ENCODE assay signal across 8 cellular contexts in the genomic region with DNA sequence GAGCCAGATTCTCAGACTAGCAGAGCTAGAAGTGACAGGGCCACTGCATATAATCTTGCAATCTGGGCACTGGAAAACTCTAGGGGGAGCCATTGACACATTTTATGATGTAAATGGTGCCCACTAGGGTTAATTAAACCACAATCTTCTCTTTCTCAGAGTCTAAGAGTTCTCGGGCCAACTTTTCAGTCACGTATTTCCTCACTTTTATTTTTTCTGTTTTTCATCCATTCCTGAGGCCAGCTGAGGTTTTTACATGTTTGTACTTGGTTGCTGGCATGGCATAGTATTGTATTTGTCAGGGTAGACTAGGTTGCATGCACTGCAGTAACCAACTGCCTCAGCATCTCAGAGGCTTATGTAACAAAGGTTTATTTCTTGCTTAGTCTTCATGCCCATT.
DNase-seq lines count a peak whose midpoint lies in the region; ATAC-seq, FAIRE-seq and TF ChIP-seq lines count a peak whose summit lies in the region.

No MANE protein-coding gene starts in this region.

- intact Hi-C loops in heart left ventricle (cut with DNase I) (loop anchor here in 3 of 10 donors (10.0 kb wide), 2 partner anchors 442 to 452 kb away; no protein-coding TSS in a partner anchor), cardiac septum (cut with DNase I) (no loop called here), HepG2 (cut with micrococcal nuclease; ENCODE audit: unreplicated experiment) (no loop called here)

- H3K9ac ChIP-seq in HepG2 (ENCODE audit: insufficient read depth, low read depth, low read length), result no peak overlapping the region

- H3K27ac ChIP-seq in heart left ventricle (no peak overlapping the region), HepG2 (ENCODE audit: extremely low read length, insufficient read depth, low read length) (no peak overlapping the region)

- H3K4me3 ChIP-seq in heart left ventricle (no peak overlapping the region), WI38 (ENCODE audit: low read depth, low read length) (no peak overlapping the region), HepG2 (replicated peaks in 1 of 3; ENCODE audit: insufficient read depth in 1 of 3, low read depth in 2 of 3, low read length in 3 of 3) (no peak overlapping the region)

- ATAC-seq in heart left ventricle (no peak), HepG2 (peak; percentile 74), GM18858 (IDR thresholded peaks at IDR 0.05; ENCODE audit: unreplicated experiment) (no peak), HG02763 (IDR thresholded peaks at IDR 0.05; ENCODE audit: unreplicated experiment) (no peak)

- POLR2A ChIA-PET in HepG2 (lab: Yijun Ruan, JAX), result no interaction called here

- DNase-seq in heart left ventricle (no peak), cardiac septum (ENCODE audit: low spot score) (no peak), NCI-H1930 (lab: John Stamatoyannopoulos, UW) (peak; percentile 23 to 39), HepG2 (ENCODE audit: low spot score) (peak; percentile 12)
- DNase-seq in activated CD4-positive, alpha-beta T cell treated with anti-CD3 and anti-CD28 coated beads for 1 hour, result no peak

- H3K9me3 ChIP-seq in heart left ventricle, result peaks cover 0 to 9% (median 0%) of the 10 kb centered on the region in 12 donors
- 0 out of 2 replicates have a peak, but pooled peaks cover 5% of the 10 kb centered on the region for H3K9me3 ChIP-seq in HepG2 (ENCODE audit: low read length)

- H2AFZ ChIP-seq in HepG2 (ENCODE audit: low read length), result no peak overlapping the region

- CTCF ChIA-PET in HepG2 (lab: Yijun Ruan, JAX; ENCODE audit: low intra/inter-chr PET ratio, low total read pairs), result interaction anchor here (1.1 kb wide), 1 partner anchor 1032 kb away, joined by 3 read pairs; no protein-coding TSS in a partner anchor

- H3K27me3 ChIP-seq in heart left ventricle, result peaks cover 0 to 11% (median 0%) of the 10 kb centered on the region in 9 donors
- no peaks in the 10 kb centered on the region for H3K27me3 ChIP-seq in HepG2 (ENCODE audit: control insufficient read depth in 1 of 2, insufficient read depth in 2 of 2, low read length in 2 of 2)

- H3K4me2 ChIP-seq in HepG2 (ENCODE audit: low read depth, low read length), result no peak overlapping the region

- TF ChIP-seq EP300 in HepG2 (IDR thresholded peaks at IDR 0.05; ENCODE audit: low read depth in 2 of 2, low read length in 2 of 2), result no peak
- no peak for TF ChIP-seq EP300 in HepG2 (CRISPR knock-in tag; IDR thresholded peaks at IDR 0.05; ENCODE audit: borderline replicate concordance)

- WGBS in heart left ventricle, 4 donors, result 2 to 13% (median 7%) methylated on average over 2 of the region's 2 CpGs
- 4% methylated on average over 2 of the region's 2 CpGs for WGBS in HepG2 (ENCODE audit: low lambda C conversion rate)

- H3K4me1 ChIP-seq in heart left ventricle (peaks cover 0 to 5% (median 0%) of the 10 kb centered on the region in 12 donors), HepG2 (ENCODE audit: insufficient read depth, low read length) (no peaks in the 10 kb centered on the region)

- peak; percentile 8 to 58 (median 40) for TF ChIP-seq CTCF in heart left ventricle (IDR thresholded peaks at IDR 0.05)
- peak; percentile 17; the same call in 1 of the 2 replicates for TF ChIP-seq CTCF in WI38 (IDR thresholded peaks at IDR 0.05; ENCODE audit: low read depth, low read length)
- TF ChIP-seq CTCF in HepG2 (CRISPR knock-in tag; IDR thresholded peaks at IDR 0.05), result peak; percentile 44

- H4K20me1 ChIP-seq in HepG2 (ENCODE audit: insufficient read depth, low read length), result no peaks in the 10 kb centered on the region

- TF ChIP-seq POLR2A in heart left ventricle (IDR thresholded peaks at IDR 0.05), result no peak
- no peak for TF ChIP-seq POLR2A in HepG2 (IDR thresholded peaks at IDR 0.05; ENCODE audit: insufficient read depth in 1 of 2, low read depth in 2 of 2, low read length in 2 of 2)

- in situ Hi-C loops in HepG2 (cut with HindIII; ENCODE audit: extremely low pct_ligation_motif_present, low pct_unique_long_range_greater_than_20kb), result no loop called here

- H3K36me3 ChIP-seq in heart left ventricle (no peaks in the 10 kb centered on the region), HepG2 (replicated peaks in 1 of 2; ENCODE audit: control insufficient read depth in 1 of 2, insufficient read depth in 2 of 2, low read length in 2 of 2) (no peaks in the 10 kb centered on the region)

- no TSS peak for BruUV-seq in HepG2 (replicated peaks; lab: Mats Ljungman, UMichigan)

- TF ChIP-seq RAD21 in HepG2 (CRISPR knock-in tag; IDR thresholded peaks at IDR 0.05), result no peak

- no peak for FAIRE-seq in HepG2 (lab: Jason Lieb, UNC)

- no peaks in the 10 kb centered on the region for H3K79me2 ChIP-seq in HepG2 (ENCODE audit: insufficient read depth, low read length)

TF ChIP-seq in HepG2, 621 proteins besides CTCF, POLR2A, EP300 and RAD21:
- TF ChIP-seq ZNF772 (CRISPR knock-in tag; IDR thresholded peaks at IDR 0.05) (no peak), KMT2A (CRISPR knock-in tag; IDR thresholded peaks at IDR 0.05) (no peak), SMAD1 (CRISPR knock-in tag; IDR thresholded peaks at IDR 0.05; ENCODE audit: borderline replicate concordance, low read depth) (no peak), MTA1 (CRISPR knock-in tag; IDR thresholded peaks at IDR 0.05; ENCODE audit: borderline replicate concordance) (no peak), TBL1XR1 (IDR thresholded peaks at IDR 0.05; ENCODE audit: borderline replicate concordance, low read length, partially characterized antibody) (no peak), ZNF652 (CRISPR knock-in tag; IDR thresholded peaks at IDR 0.05; ENCODE audit: borderline replicate concordance, low read depth) (peak; percentile 37; the same call in 1 of the 2 replicates), SMC3 (IDR thresholded peaks at IDR 0.05; ENCODE audit: low read length) (peak; percentile 20; the same call in 1 of the 2 replicates), STAG1 (CRISPR knock-in tag; IDR thresholded peaks at IDR 0.05) (peak; percentile 52), CENPX (CRISPR knock-in tag; IDR thresholded peaks at IDR 0.05) (no peak), ZNF7 (CRISPR knock-in tag; IDR thresholded peaks at IDR 0.05) (no peak)
- TF ChIP-seq, protein P1, sequence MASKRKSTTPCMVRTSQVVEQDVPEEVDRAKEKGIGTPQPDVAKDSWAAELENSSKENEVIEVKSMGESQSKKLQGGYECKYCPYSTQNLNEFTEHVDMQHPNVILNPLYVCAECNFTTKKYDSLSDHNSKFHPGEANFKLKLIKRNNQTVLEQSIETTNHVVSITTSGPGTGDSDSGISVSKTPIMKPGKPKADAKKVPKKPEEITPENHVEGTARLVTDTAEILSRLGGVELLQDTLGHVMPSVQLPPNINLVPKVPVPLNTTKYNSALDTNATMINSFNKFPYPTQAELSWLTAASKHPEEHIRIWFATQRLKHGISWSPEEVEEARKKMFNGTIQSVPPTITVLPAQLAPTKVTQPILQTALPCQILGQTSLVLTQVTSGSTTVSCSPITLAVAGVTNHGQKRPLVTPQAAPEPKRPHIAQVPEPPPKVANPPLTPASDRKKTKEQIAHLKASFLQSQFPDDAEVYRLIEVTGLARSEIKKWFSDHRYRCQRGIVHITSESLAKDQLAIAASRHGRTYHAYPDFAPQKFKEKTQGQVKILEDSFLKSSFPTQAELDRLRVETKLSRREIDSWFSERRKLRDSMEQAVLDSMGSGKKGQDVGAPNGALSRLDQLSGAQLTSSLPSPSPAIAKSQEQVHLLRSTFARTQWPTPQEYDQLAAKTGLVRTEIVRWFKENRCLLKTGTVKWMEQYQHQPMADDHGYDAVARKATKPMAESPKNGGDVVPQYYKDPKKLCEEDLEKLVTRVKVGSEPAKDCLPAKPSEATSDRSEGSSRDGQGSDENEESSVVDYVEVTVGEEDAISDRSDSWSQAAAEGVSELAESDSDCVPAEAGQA (IDR thresholded peaks at IDR 0.05; ENCODE audit: low read depth), result no peak
- TF ChIP-seq, protein P1 (CRISPR knock-in tag; IDR thresholded peaks at IDR 0.05; ENCODE audit: borderline replicate concordance), result no peak
- TF ChIP-seq, protein P2, sequence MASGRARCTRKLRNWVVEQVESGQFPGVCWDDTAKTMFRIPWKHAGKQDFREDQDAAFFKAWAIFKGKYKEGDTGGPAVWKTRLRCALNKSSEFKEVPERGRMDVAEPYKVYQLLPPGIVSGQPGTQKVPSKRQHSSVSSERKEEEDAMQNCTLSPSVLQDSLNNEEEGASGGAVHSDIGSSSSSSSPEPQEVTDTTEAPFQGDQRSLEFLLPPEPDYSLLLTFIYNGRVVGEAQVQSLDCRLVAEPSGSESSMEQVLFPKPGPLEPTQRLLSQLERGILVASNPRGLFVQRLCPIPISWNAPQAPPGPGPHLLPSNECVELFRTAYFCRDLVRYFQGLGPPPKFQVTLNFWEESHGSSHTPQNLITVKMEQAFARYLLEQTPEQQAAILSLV (CRISPR knock-in tag; IDR thresholded peaks at IDR 0.05; ENCODE audit: borderline replicate concordance), result no peak
- TF ChIP-seq, protein P3, sequence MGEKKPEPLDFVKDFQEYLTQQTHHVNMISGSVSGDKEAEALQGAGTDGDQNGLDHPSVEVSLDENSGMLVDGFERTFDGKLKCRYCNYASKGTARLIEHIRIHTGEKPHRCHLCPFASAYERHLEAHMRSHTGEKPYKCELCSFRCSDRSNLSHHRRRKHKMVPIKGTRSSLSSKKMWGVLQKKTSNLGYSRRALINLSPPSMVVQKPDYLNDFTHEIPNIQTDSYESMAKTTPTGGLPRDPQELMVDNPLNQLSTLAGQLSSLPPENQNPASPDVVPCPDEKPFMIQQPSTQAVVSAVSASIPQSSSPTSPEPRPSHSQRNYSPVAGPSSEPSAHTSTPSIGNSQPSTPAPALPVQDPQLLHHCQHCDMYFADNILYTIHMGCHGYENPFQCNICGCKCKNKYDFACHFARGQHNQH (CRISPR knock-in tag; IDR thresholded peaks at IDR 0.05), result no peak

Comparison
In these comparisons a context has a peak if more than half of its experiments do, and no peak if none do; other contexts are left out.
1. DNase-seq: peak in NCI-H1930 (2 of 2) and HepG2 (single experiment); none in heart left ventricle (0 of 5), cardiac septum (single experiment) and activated CD4-positive, alpha-beta T cell treated with anti-CD3 and anti-CD28 coated beads for 1 hour (single experiment).
2. Peak in every context shown above with its lines, with median percentiles within 50 percentile points of each other: CTCF ChIP-seq.